ENCODE assay signal across 8 cellular contexts in the genomic region with DNA sequence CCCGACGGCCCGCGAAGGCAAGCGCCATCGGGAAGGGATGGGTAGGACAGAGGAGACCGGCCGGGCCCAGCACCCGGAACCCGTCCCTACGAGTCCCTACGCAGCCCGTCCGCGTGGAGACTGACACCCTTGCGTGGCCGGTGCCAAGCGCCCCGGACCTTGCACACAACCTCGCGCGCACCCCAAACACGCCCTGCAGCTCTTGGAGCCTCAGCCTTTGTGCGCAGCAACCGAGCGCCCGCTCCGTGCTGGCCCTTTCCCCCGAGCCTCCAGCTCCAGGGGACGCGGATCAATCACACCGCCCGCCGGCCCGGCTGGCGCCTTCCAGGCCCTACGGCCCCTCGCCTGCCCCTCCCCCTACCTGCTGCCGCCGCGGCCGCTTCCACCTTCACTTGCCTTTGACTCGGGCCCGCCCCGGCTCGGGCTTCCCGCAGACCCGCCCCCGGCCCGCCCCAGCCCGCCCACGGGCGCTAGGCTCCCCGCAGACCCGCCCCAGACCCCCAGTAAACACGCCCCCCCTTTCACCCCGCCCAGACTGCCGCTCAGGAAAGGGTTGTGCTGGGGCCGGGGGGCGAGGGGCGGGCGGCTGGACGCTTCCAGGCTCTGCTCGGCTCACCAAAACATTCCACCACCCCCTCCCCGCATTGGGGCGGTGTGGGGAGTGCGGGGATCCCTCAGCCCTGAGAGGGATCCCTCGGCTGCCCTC. TPM values are rescaled to one million over a fixed set of nuclear protein-coding genes. Genes with fewer than 3 reads are reported as not detected.
DNase-seq lines count a peak whose midpoint lies in the region; ATAC-seq and TF ChIP-seq lines count a peak whose summit lies in the region.

Gene NDRG2, minus strand, starts transcription at position 394 of the 706 bp plus-strand sequence. CDS start 1,746 bp downstream, outside the sequence.

- peak within 1 kb of the TSS; percentile 87 for H3K9ac ChIP-seq in NT2/D1 (ENCODE audit: insufficient read length, low read depth)

- H3K4me3 ChIP-seq in NT2/D1 (ENCODE audit: insufficient read length, low read depth) (peak within 1 kb of the TSS; percentile 80), fibroblast of mammary gland (ENCODE audit: control insufficient read depth, low read depth, low read length) (peak within 1 kb of the TSS; percentile 27)

- peak; percentile 85 to 87 for ATAC-seq in natural killer cell treated with Interleukin-12 subunit alpha and Interleukin-12 subunit beta and Interleukin-15 and Interleukin-18, amount 100 ng/mL, for 72 hours
- ATAC-seq in stimulated activated memory B cell treated with anti-CD40 and anti-IgM and Interleukin-4, amounts not matched to agents 10 μg/mL and 1 μg/mL and 100 μg/mL, for 72 hours = peak; percentile 82

- H3K27me3 Mint-ChIP-seq in activated T-helper 1 cell treated with anti-CD3 and anti-CD28 coated beads, Interleukin-12 subunit alpha, Interleukin-12 subunit beta, Interleukin-2, Interleukin-4 antibody, amounts not matched to agents 30 ng/mL and 10 ng/mL and 1 ng/mL, durations not matched to agents 14 hours and 24 hours and 36 hours (ENCODE audit: insufficient read depth) = peaks cover 38% of the 10 kb centered on the region
- H3K27me3 Mint-ChIP-seq in natural killer cell treated with Interleukin-12 subunit alpha and Interleukin-12 subunit beta and Interleukin-15 and Interleukin-18, amount 100 ng/mL, for 72 hours = peaks cover 10 to 16% of the 10 kb centered on the region in 2 donors
- peaks cover 11% of the 10 kb centered on the region for H3K27me3 Mint-ChIP-seq in stimulated activated memory B cell treated with anti-CD40 and anti-IgM and Interleukin-4, amounts not matched to agents 10 μg/mL and 1 μg/mL and 100 μg/mL, for 72 hours

- peaks cover 11% of the 10 kb centered on the region for H3K27me3 ChIP-seq in NT2/D1 (ENCODE audit: insufficient read depth, insufficient read length)

- no peak for TF ChIP-seq CTCF in fibroblast of mammary gland (conservative IDR thresholded peaks at IDR 0.05; ENCODE audit: control insufficient read depth, insufficient read depth, low read depth, low read length)

- H3K4me1 Mint-ChIP-seq in activated T-helper 1 cell treated with anti-CD3 and anti-CD28 coated beads, Interleukin-12 subunit alpha, Interleukin-12 subunit beta, Interleukin-2, Interleukin-4 antibody, amounts not matched to agents 30 ng/mL and 10 ng/mL and 1 ng/mL, durations not matched to agents 14 hours and 24 hours and 36 hours (ENCODE audit: low read depth) = peaks cover 6% of the 10 kb centered on the region
- H3K4me1 Mint-ChIP-seq in natural killer cell treated with Interleukin-12 subunit alpha and Interleukin-12 subunit beta and Interleukin-15 and Interleukin-18, amount 100 ng/mL, for 72 hours (ENCODE audit: low read depth in 2 of 2) = peaks cover 5 to 10% of the 10 kb centered on the region in 2 donors
- peaks cover 16% of the 10 kb centered on the region for H3K4me1 Mint-ChIP-seq in stimulated activated memory B cell treated with anti-CD40 and anti-IgM and Interleukin-4, amounts not matched to agents 10 μg/mL and 1 μg/mL and 100 μg/mL, for 72 hours

- peak; percentile 14 for DNase-seq in SKM-1 treated with dmso at 0.1 percent for 144 hours (lab: John Stamatoyannopoulos, UW; ENCODE audit: unreplicated experiment)
- DNase-seq in SKM-1 (lab: John Stamatoyannopoulos, UW; ENCODE audit: unreplicated experiment) = no peak
- DNase-seq in NT2/D1 (ENCODE audit: low read depth, low spot score) = peak; percentile 57
- peak; percentile 44 for DNase-seq in activated T-helper 1 cell treated with anti-CD3 and anti-CD28 coated beads, Interleukin-12 subunit alpha, Interleukin-12 subunit beta, Interleukin-2, Interleukin-4 antibody, amounts not matched to agents 30 ng/mL and 10 ng/mL and 1 ng/mL, durations not matched to agents 14 hours and 24 hours and 36 hours (ENCODE audit: low spot score)
- DNase-seq in fibroblast of mammary gland (ENCODE audit: low read depth) = no peak
- peak; percentile 73 for DNase-seq in natural killer cell treated with Interleukin-12 subunit alpha and Interleukin-12 subunit beta and Interleukin-15 and Interleukin-18, amount 100 ng/mL, for 72 hours (ENCODE audit: low spot score)
- no peak for DNase-seq in NK-92 (lab: John Stamatoyannopoulos, UW; ENCODE audit: unreplicated experiment)

- H3K4me1 ChIP-seq in NT2/D1 (ENCODE audit: insufficient read depth, insufficient read length) = peaks cover 6% of the 10 kb centered on the region

- H3K36me3 ChIP-seq in NT2/D1 (ENCODE audit: insufficient read depth, insufficient read length, low read length) = peaks cover 17% of the 10 kb centered on the region

- H3K36me3 Mint-ChIP-seq in activated T-helper 1 cell treated with anti-CD3 and anti-CD28 coated beads, Interleukin-12 subunit alpha, Interleukin-12 subunit beta, Interleukin-2, Interleukin-4 antibody, amounts not matched to agents 30 ng/mL and 10 ng/mL and 1 ng/mL, durations not matched to agents 14 hours and 24 hours and 36 hours (ENCODE audit: low read depth) = no peaks in the 10 kb centered on the region
- no peaks in the 10 kb centered on the region for H3K36me3 Mint-ChIP-seq in natural killer cell treated with Interleukin-12 subunit alpha and Interleukin-12 subunit beta and Interleukin-15 and Interleukin-18, amount 100 ng/mL, for 72 hours
- H3K36me3 Mint-ChIP-seq in stimulated activated memory B cell treated with anti-CD40 and anti-IgM and Interleukin-4, amounts not matched to agents 10 μg/mL and 1 μg/mL and 100 μg/mL, for 72 hours = no peaks in the 10 kb centered on the region

- peak within 1 kb of the TSS; percentile 81 for H3K4me3 Mint-ChIP-seq in activated T-helper 1 cell treated with anti-CD3 and anti-CD28 coated beads, Interleukin-12 subunit alpha, Interleukin-12 subunit beta, Interleukin-2, Interleukin-4 antibody, amounts not matched to agents 30 ng/mL and 10 ng/mL and 1 ng/mL, durations not matched to agents 14 hours and 24 hours and 36 hours
- peak within 1 kb of the TSS; percentile 70 for H3K4me3 Mint-ChIP-seq in natural killer cell treated with Interleukin-12 subunit alpha and Interleukin-12 subunit beta and Interleukin-15 and Interleukin-18, amount 100 ng/mL, for 72 hours
- peak within 1 kb of the TSS; percentile 81 for H3K4me3 Mint-ChIP-seq in stimulated activated memory B cell treated with anti-CD40 and anti-IgM and Interleukin-4, amounts not matched to agents 10 μg/mL and 1 μg/mL and 100 μg/mL, for 72 hours

- intact Hi-C loops in activated T-helper 1 cell treated with anti-CD3 and anti-CD28 coated beads, Interleukin-12 subunit alpha, Interleukin-12 subunit beta, Interleukin-2, Interleukin-4 antibody, amounts not matched to agents 30 ng/mL and 10 ng/mL and 1 ng/mL, durations not matched to agents 14 hours and 24 hours and 36 hours (cut with micrococcal nuclease) = loop anchor here (1.0 kb wide), 1 partner anchor 11 kb away; no protein-coding TSS in a partner anchor

- no peaks in the 10 kb centered on the region for H3K9me3 Mint-ChIP-seq in activated T-helper 1 cell treated with anti-CD3 and anti-CD28 coated beads, Interleukin-12 subunit alpha, Interleukin-12 subunit beta, Interleukin-2, Interleukin-4 antibody, amounts not matched to agents 30 ng/mL and 10 ng/mL and 1 ng/mL, durations not matched to agents 14 hours and 24 hours and 36 hours
- no peaks in the 10 kb centered on the region for H3K9me3 Mint-ChIP-seq in natural killer cell treated with Interleukin-12 subunit alpha and Interleukin-12 subunit beta and Interleukin-15 and Interleukin-18, amount 100 ng/mL, for 72 hours
- H3K9me3 Mint-ChIP-seq in stimulated activated memory B cell treated with anti-CD40 and anti-IgM and Interleukin-4, amounts not matched to agents 10 μg/mL and 1 μg/mL and 100 μg/mL, for 72 hours = no peaks in the 10 kb centered on the region

- no peak within 1 kb of the TSS for H3K27ac Mint-ChIP-seq in activated T-helper 1 cell treated with anti-CD3 and anti-CD28 coated beads, Interleukin-12 subunit alpha, Interleukin-12 subunit beta, Interleukin-2, Interleukin-4 antibody, amounts not matched to agents 30 ng/mL and 10 ng/mL and 1 ng/mL, durations not matched to agents 14 hours and 24 hours and 36 hours
- H3K27ac Mint-ChIP-seq in natural killer cell treated with Interleukin-12 subunit alpha and Interleukin-12 subunit beta and Interleukin-15 and Interleukin-18, amount 100 ng/mL, for 72 hours = no peak within 1 kb of the TSS
- peak within 1 kb of the TSS; percentile 65 for H3K27ac Mint-ChIP-seq in stimulated activated memory B cell treated with anti-CD40 and anti-IgM and Interleukin-4, amounts not matched to agents 10 μg/mL and 1 μg/mL and 100 μg/mL, for 72 hours

- H3K9me3 ChIP-seq in NT2/D1 (ENCODE audit: insufficient read depth, low read length) = no peaks in the 10 kb centered on the region

RNA-seq across cellular contexts. Expression of gene NDRG2, which starts in this region (rescaled TPM):
- total RNA-seq in activated T-helper 1 cell treated with anti-CD3 and anti-CD28 coated beads, Interleukin-12 subunit alpha, Interleukin-12 subunit beta, Interleukin-2, Interleukin-4 antibody, amounts not matched to agents 30 ng/mL and 10 ng/mL and 1 ng/mL, durations not matched to agents 14 hours and 24 hours and 36 hours = 1.5 and 1.6 TPM in 2 replicates
- total RNA-seq in natural killer cell treated with Interleukin-12 subunit alpha and Interleukin-12 subunit beta and Interleukin-15 and Interleukin-18, amount 100 ng/mL, for 72 hours = 1 to 10 TPM; 1.9 to 3.1 TPM

Comparison
In these comparisons a context has a peak if more than half of its experiments do, and no peak if none do; other contexts are left out.
1. DNase-seq: peak in SKM-1 treated with dmso at 0.1 percent for 144 hours (single experiment), NT2/D1 (single experiment), activated T-helper 1 cell treated with anti-CD3 and anti-CD28 coated beads, Interleukin-12 subunit alpha, Interleukin-12 subunit beta, Interleukin-2, Interleukin-4 antibody, amounts not matched to agents 30 ng/mL and 10 ng/mL and 1 ng/mL, durations not matched to agents 14 hours and 24 hours and 36 hours (single experiment) and natural killer cell treated with Interleukin-12 subunit alpha and Interleukin-12 subunit beta and Interleukin-15 and Interleukin-18, amount 100 ng/mL, for 72 hours (single experiment); none in SKM-1 (single experiment), fibroblast of mammary gland (single experiment) and NK-92 (single experiment).
2. Peak in every context shown above with its lines, with median percentiles within 50 percentile points of each other: H3K4me3 Mint-ChIP-seq.